Comparison of ENCODE assay signal across 33 cellular contexts in the genomic region with DNA sequence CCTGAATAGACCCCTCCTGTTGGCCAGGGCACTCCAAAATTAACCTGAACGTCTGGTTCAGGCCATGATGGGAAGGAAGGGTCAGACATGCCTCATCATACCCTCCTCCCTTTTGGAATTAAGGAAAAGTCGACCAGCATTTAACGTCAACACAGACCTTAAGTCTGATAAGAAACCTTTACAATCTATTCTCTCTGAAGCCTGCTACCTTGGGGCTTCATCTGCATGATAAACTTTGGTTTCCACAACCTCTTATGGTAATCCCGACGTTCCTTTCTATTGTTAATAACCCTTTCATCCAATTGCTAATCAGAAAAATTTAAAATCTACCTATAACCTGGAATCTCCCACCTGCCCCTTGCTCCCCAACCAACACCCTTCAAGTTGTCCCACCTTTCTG.
"Had no signal": no experiment of that assay in that cellular context is flagged by ENCODE, and none has a peak within 500 bp of the region (broad histone marks: within the 10 kb centered on the region; RNA-seq: fewer than 3 reads in every experiment).

No MANE protein-coding gene starts in this region.

- H3K27me3 ChIP-seq: adrenal gland, body of pancreas, dorsolateral prefrontal cortex, esophagus muscularis mucosa, foreskin keratinocyte, gastrocnemius medialis, heart left ventricle had no signal

- DNase-seq: activated B cell treated with CpG ODN at 0.5 μM for 24 hours; activated CD4-positive, alpha-beta memory T cell treated with anti-CD3 and anti-CD28 coated beads for 36 hours; activated CD4-positive, alpha-beta T cell treated with anti-CD3 and anti-CD28 coated beads for 48 hours; activated CD8-positive, alpha-beta memory T cell treated with anti-CD3 and anti-CD28 coated beads, Interleukin-2, amount 10 ng/mL, durations not matched to agents 7 days and 5 days; activated CD8-positive, alpha-beta memory T cell treated with anti-CD3 and anti-CD28 coated beads, Interleukin-2, amount 50 U/mL, for 4 hours; activated CD8-positive, alpha-beta T cell treated with anti-CD3 and anti-CD28 coated beads, Interleukin-2, amount 10 ng/mL, durations not matched to agents 7 days and 5 days; activated effector memory CD4-positive, alpha-beta T cell treated with anti-CD3 and anti-CD28 coated beads, Interleukin-2, amount 50 U/mL, for 16 hours; activated naive CD4-positive, alpha-beta T cell treated with anti-CD3 and anti-CD28 coated beads for 36 hours; activated naive CD8-positive, alpha-beta T cell treated with anti-CD3 and anti-CD28 coated beads for 36 hours; activated naive CD8-positive, alpha-beta T cell treated with anti-CD3 and anti-CD28 coated beads, Interleukin-2, amount 50 U/mL, for 24 hours; activated T-cell treated with anti-CD3 and anti-CD28 coated beads, Interleukin-2, amount 50 U/mL, for 1 hour; activated T-cell treated with anti-CD3 and anti-CD28 coated beads, Interleukin-2, amount 50 U/mL, for 48 hours; adrenal gland; amygdala; aorta; body of pancreas; caudate nucleus; dorsolateral prefrontal cortex; effector memory CD8-positive, alpha-beta T cell; erythroblast; foreskin keratinocyte; gastrocnemius medialis; glutamatergic neuron; heart left ventricle; T-helper 2 cell had no signal

- ATAC-seq: activated CD4-positive, CD25-positive, alpha-beta regulatory T cell treated with anti-CD3 and anti-CD28 coated beads, Interleukin-2, amount 50 U/mL, for 24 hours; activated CD8-positive, alpha-beta memory T cell treated with anti-CD3 and anti-CD28 coated beads, Interleukin-2, amount 10 ng/mL, durations not matched to agents 7 days and 5 days; activated CD8-positive, alpha-beta T cell treated with anti-CD3 and anti-CD28 coated beads, Interleukin-2, amount 10 ng/mL, durations not matched to agents 7 days and 5 days; activated naive CD8-positive, alpha-beta T cell treated with anti-CD3 and anti-CD28 coated beads, Interleukin-2, amount 50 U/mL, for 24 hours; body of pancreas; effector memory CD8-positive, alpha-beta T cell; foreskin keratinocyte; gastrocnemius medialis; heart left ventricle had no signal

- H3K27ac Mint-ChIP-seq: activated B cell treated with CpG ODN at 0.5 μM for 24 hours; activated CD4-positive, alpha-beta memory T cell treated with anti-CD3 and anti-CD28 coated beads for 36 hours; activated CD8-positive, alpha-beta memory T cell treated with anti-CD3 and anti-CD28 coated beads, Interleukin-2, amount 10 ng/mL, durations not matched to agents 7 days and 5 days; activated CD8-positive, alpha-beta T cell treated with anti-CD3 and anti-CD28 coated beads, Interleukin-2, amount 10 ng/mL, durations not matched to agents 7 days and 5 days; activated naive CD4-positive, alpha-beta T cell treated with anti-CD3 and anti-CD28 coated beads for 36 hours; activated naive CD4-positive, alpha-beta T cell treated with anti-CD3 and anti-CD28 coated beads, Interleukin-2, amount 50 U/mL, for 24 hours; activated naive CD8-positive, alpha-beta T cell treated with anti-CD3 and anti-CD28 coated beads for 36 hours; activated naive CD8-positive, alpha-beta T cell treated with anti-CD3 and anti-CD28 coated beads, Interleukin-2, amount 50 U/mL, for 24 hours; activated T-helper 1 cell treated with anti-CD3 and anti-CD28 coated beads, Interleukin-12 subunit alpha, Interleukin-12 subunit beta, Interleukin-2, Interleukin-4 antibody, amounts not matched to agents 30 ng/mL and 10 ng/mL and 1 ng/mL, durations not matched to agents 14 hours and 24 hours and 36 hours; activated T-helper 2 cell treated with anti-CD3 and anti-CD28 coated beads, Interferon-gamma antibody, Interleukin-2, Interleukin-4, amounts not matched to agents 10 μg/mL and 5 μg/mL and 100 μg/mL, durations not matched to agents 14 hours and 24 hours and 36 hours; dendritic cell treated with granulocyte-macrophage colony-stimulating factor and Interleukin-4, amounts not matched to agents 40 ng/mL and 50 ng/mL, for 4 days; effector memory CD8-positive, alpha-beta T cell had no signal

- H3K27me3 Mint-ChIP-seq: activated B cell treated with CpG ODN at 0.5 μM for 24 hours; activated CD4-positive, alpha-beta memory T cell treated with anti-CD3 and anti-CD28 coated beads for 36 hours; activated CD8-positive, alpha-beta memory T cell treated with anti-CD3 and anti-CD28 coated beads, Interleukin-2, amount 10 ng/mL, durations not matched to agents 7 days and 5 days; activated naive CD4-positive, alpha-beta T cell treated with anti-CD3 and anti-CD28 coated beads, Interleukin-2, amount 50 U/mL, for 24 hours; activated naive CD8-positive, alpha-beta T cell treated with anti-CD3 and anti-CD28 coated beads for 36 hours; activated naive CD8-positive, alpha-beta T cell treated with anti-CD3 and anti-CD28 coated beads, Interleukin-2, amount 50 U/mL, for 24 hours; dendritic cell treated with granulocyte-macrophage colony-stimulating factor and Interleukin-4, amounts not matched to agents 40 ng/mL and 50 ng/mL, for 4 days; effector memory CD8-positive, alpha-beta T cell had no signal

- H3K27ac ChIP-seq: adrenal gland, body of pancreas, coronary artery, esophagus muscularis mucosa, foreskin keratinocyte, gastrocnemius medialis, heart left ventricle, VCaP had no signal

- H3K4me3 Mint-ChIP-seq: activated B cell treated with CpG ODN at 0.5 μM for 24 hours; activated CD4-positive, alpha-beta memory T cell treated with anti-CD3 and anti-CD28 coated beads for 36 hours; activated CD8-positive, alpha-beta memory T cell treated with anti-CD3 and anti-CD28 coated beads, Interleukin-2, amount 10 ng/mL, durations not matched to agents 7 days and 5 days; activated CD8-positive, alpha-beta T cell treated with anti-CD3 and anti-CD28 coated beads, Interleukin-2, amount 10 ng/mL, durations not matched to agents 7 days and 5 days; activated naive CD4-positive, alpha-beta T cell treated with anti-CD3 and anti-CD28 coated beads for 36 hours; activated naive CD4-positive, alpha-beta T cell treated with anti-CD3 and anti-CD28 coated beads, Interleukin-2, amount 50 U/mL, for 24 hours; activated naive CD8-positive, alpha-beta T cell treated with anti-CD3 and anti-CD28 coated beads for 36 hours; activated naive CD8-positive, alpha-beta T cell treated with anti-CD3 and anti-CD28 coated beads, Interleukin-2, amount 50 U/mL, for 24 hours; activated T-helper 1 cell treated with anti-CD3 and anti-CD28 coated beads, Interleukin-12 subunit alpha, Interleukin-12 subunit beta, Interleukin-2, Interleukin-4 antibody, amounts not matched to agents 30 ng/mL and 10 ng/mL and 1 ng/mL, durations not matched to agents 14 hours and 24 hours and 36 hours; dendritic cell treated with granulocyte-macrophage colony-stimulating factor and Interleukin-4, amounts not matched to agents 40 ng/mL and 50 ng/mL, for 4 days; effector memory CD8-positive, alpha-beta T cell had no signal

- H3K4me1 Mint-ChIP-seq: activated B cell treated with CpG ODN at 0.5 μM for 24 hours; activated CD8-positive, alpha-beta memory T cell treated with anti-CD3 and anti-CD28 coated beads, Interleukin-2, amount 10 ng/mL, durations not matched to agents 7 days and 5 days; activated naive CD4-positive, alpha-beta T cell treated with anti-CD3 and anti-CD28 coated beads, Interleukin-2, amount 50 U/mL, for 24 hours; activated naive CD8-positive, alpha-beta T cell treated with anti-CD3 and anti-CD28 coated beads for 36 hours; activated naive CD8-positive, alpha-beta T cell treated with anti-CD3 and anti-CD28 coated beads, Interleukin-2, amount 50 U/mL, for 24 hours had no signal

- H3K36me3 ChIP-seq: adrenal gland, esophagus muscularis mucosa, gastrocnemius medialis, heart left ventricle had no signal

- H3K9me3 ChIP-seq: body of pancreas, esophagus muscularis mucosa, gastrocnemius medialis had no signal

- H3K4me3 ChIP-seq: adrenal gland, body of pancreas, coronary artery, dorsolateral prefrontal cortex, esophagus muscularis mucosa, gastrocnemius medialis, heart left ventricle had no signal

- H3K36me3 Mint-ChIP-seq: activated CD4-positive, alpha-beta memory T cell treated with anti-CD3 and anti-CD28 coated beads for 36 hours; activated CD8-positive, alpha-beta memory T cell treated with anti-CD3 and anti-CD28 coated beads, Interleukin-2, amount 10 ng/mL, durations not matched to agents 7 days and 5 days; activated naive CD4-positive, alpha-beta T cell treated with anti-CD3 and anti-CD28 coated beads, Interleukin-2, amount 50 U/mL, for 24 hours; activated naive CD8-positive, alpha-beta T cell treated with anti-CD3 and anti-CD28 coated beads for 36 hours had no signal

- H3K4me1 ChIP-seq: adrenal gland, body of pancreas, esophagus muscularis mucosa, foreskin keratinocyte, gastrocnemius medialis, heart left ventricle had no signal
